In genomic region chr1:12438349-12438924, GRCh38 we compare ENCODE assay signal across 10 cellular contexts.
DNase-seq lines count a peak whose midpoint lies in the region; ATAC-seq and TF ChIP-seq lines count a peak whose summit lies in the region.
"Had no signal": no experiment of that assay in that cellular context is flagged by ENCODE, and none has a peak within 500 bp of the region (broad histone marks: within the 10 kb centered on the region; RNA-seq: fewer than 3 reads in every experiment).

No MANE protein-coding gene starts in this region.

- no peak overlapping the region for H4K91ac ChIP-seq in IMR-90 (ENCODE audit: insufficient read depth, low read depth, low read length)

- H3K4me1 ChIP-seq in IMR-90 (ENCODE audit: control insufficient read depth, insufficient read depth, low read length), result peaks cover 22% of the 10 kb centered on the region
- peaks cover 30 to 57% of the 10 kb centered on the region in 2 donors for H3K4me1 ChIP-seq in gastrocnemius medialis

- intact Hi-C loops in IMR-90 (cut with micrococcal nuclease) (no loop called here), gastrocnemius medialis (cut with DNase I; ENCODE audit: low total_unique reads) (no loop called here)

- H3K18ac ChIP-seq in IMR-90 (ENCODE audit: low read depth, low read length), result no peak overlapping the region

- DNase-seq in IMR-90, result no peak
- DNase-seq in activated effector memory CD4-positive, alpha-beta T cell treated with Interleukin-2 at 50 U/mL for 16 hours, result peak; percentile 35
- DNase-seq in gastrocnemius medialis, result no peak
- no peak for DNase-seq in iPS-NIHi11 (ENCODE audit: low spot score)
- no peak for DNase-seq in NCI-H2171 (lab: John Stamatoyannopoulos, UW)
- DNase-seq: lower lobe of right lung, NCI-H1694 treated with DMSO at 0.1 percent for 48 hours had no signal

- no peak overlapping the region for H2AFZ ChIP-seq in IMR-90 (replicated peaks; ENCODE audit: low read length, poor library complexity)

- H3K9me1 ChIP-seq in IMR-90 (ENCODE audit: insufficient read depth, low read length), result peaks cover 9% of the 10 kb centered on the region; the same call in 1 of the 2 replicates

- peaks cover 2% of the 10 kb centered on the region; the same call in 1 of the 2 replicates for H3K36me3 ChIP-seq in IMR-90 (ENCODE audit: control insufficient read depth, insufficient read depth, low read length)
- H3K36me3 ChIP-seq in gastrocnemius medialis, result no peaks in the 10 kb centered on the region
- H3K36me3 ChIP-seq: lower lobe of right lung had no signal

- H3K23ac ChIP-seq in IMR-90 (ENCODE audit: low read depth, low read length), result no peak overlapping the region

- ATAC-seq in GM18907 (IDR thresholded peaks at IDR 0.05; ENCODE audit: unreplicated experiment), result peak; percentile 31
- ATAC-seq in IMR-90 (ENCODE audit: low read depth), result no peak
- ATAC-seq in gastrocnemius medialis, result peak in 1 of 2 donors; percentile 42
- ATAC-seq in GM19324 (IDR thresholded peaks at IDR 0.05; ENCODE audit: low FRiP score, unreplicated experiment), result no peak
- ATAC-seq in GM18505 (IDR thresholded peaks at IDR 0.05; ENCODE audit: unreplicated experiment), result no peak
- ATAC-seq: lower lobe of right lung had no signal

- 100% methylated on average over 1 of the region's 7 CpGs; no CpG with 5 or more reads in 1 of the 2 experiments for WGBS in IMR-90 (ENCODE audit: extremely low coverage in 2 of 2, insufficient read length in 1 of 2), 2 experiments

- TF ChIP-seq RAD21 in IMR-90 (IDR thresholded peaks at IDR 0.05; ENCODE audit: low read length), result no peak

- H2AK5ac ChIP-seq in IMR-90 (ENCODE audit: low read depth, low read length), result no peak overlapping the region

- H3K9ac ChIP-seq in IMR-90 (ENCODE audit: low read depth, low read length), result no peak overlapping the region

- dilution Hi-C loops in IMR-90 (cut with HindIII; ENCODE audit: low sequenced_read_pairs, unreplicated experiment), result no loop called here

- H3K27me3 ChIP-seq in IMR-90 (ENCODE audit: control insufficient read depth, insufficient read depth, low read length), result no peaks in the 10 kb centered on the region
- no peaks in the 10 kb centered on the region for H3K27me3 ChIP-seq in gastrocnemius medialis

- H3K14ac ChIP-seq in IMR-90 (replicated peaks; ENCODE audit: low read depth, low read length), result no peak overlapping the region; the same call in 1 of the 2 replicates

- BruUV-seq in IMR-90 (replicated peaks; lab: Mats Ljungman, UMichigan), result no TSS peak

- H3K4me2 ChIP-seq in IMR-90 (ENCODE audit: low read depth, low read length), result no peak overlapping the region

- H3K9me3 ChIP-seq in IMR-90 (ENCODE audit: control insufficient read depth, insufficient read depth, low read length) (no peaks in the 10 kb centered on the region), gastrocnemius medialis (no peaks in the 10 kb centered on the region)
- H3K9me3 ChIP-seq: lower lobe of right lung had no signal

- no peak overlapping the region for H2BK15ac ChIP-seq in IMR-90 (ENCODE audit: low read depth, low read length)

- TF ChIP-seq CTCF in IMR-90 (conservative IDR thresholded peaks at IDR 0.05; ENCODE audit: low read depth, low read length), result no peak
- TF ChIP-seq CTCF in gastrocnemius medialis (IDR thresholded peaks at IDR 0.05 in 4 of 5, conservative IDR thresholded peaks at IDR 0.05 in 1 of 5), result no peak

- POLR2A ChIA-PET in IMR-90 (lab: Charles Lee; ENCODE audit: unreplicated experiment), result no interaction called here

- H4K8ac ChIP-seq in IMR-90 (ENCODE audit: low read depth in 2 of 2, low read length in 2 of 2), result no peak overlapping the region

- TF ChIP-seq POLR2A in IMR-90 (IDR thresholded peaks at IDR 0.05; ENCODE audit: low read depth, low read length) (no peak), gastrocnemius medialis (IDR thresholded peaks at IDR 0.05) (no peak), GM18505 (IDR thresholded peaks at IDR 0.05; ENCODE audit: borderline replicate concordance, extremely low read depth, insufficient read depth, insufficient read length) (no peak)

- H3K27ac ChIP-seq in IMR-90 (ENCODE audit: insufficient read depth, low read length) (no peak overlapping the region), gastrocnemius medialis (peak overlapping the region in 3 of 4 donors; percentile 69 to 86 (median 79))
- H3K27ac ChIP-seq: lower lobe of right lung had no signal

- in situ Hi-C loops in IMR-90 (cut with MboI; ENCODE audit: low sequenced_read_pairs), result no loop called here
- in situ Hi-C loops in gastrocnemius medialis (cut with MboI; ENCODE audit: low sequenced_read_pairs in 4 of 4), result no loop called here

- H2BK5ac ChIP-seq in IMR-90 (ENCODE audit: low read depth, low read length, poor library complexity, severe bottlenecking), result no peak overlapping the region

- 0 out of 2 replicates have a peak overlapping the region, but pooled peaks have one; percentile 25 for H3K4ac ChIP-seq in IMR-90 (ENCODE audit: low read depth, low read length)

- H3K56ac ChIP-seq in IMR-90 (ENCODE audit: extremely low read depth, insufficient read depth, low read length), result no peak overlapping the region

- H3K4me3 ChIP-seq in IMR-90 (ENCODE audit: insufficient read depth, low read depth, low read length) (no peak overlapping the region), gastrocnemius medialis (no peak overlapping the region)
- H3K4me3 ChIP-seq: lower lobe of right lung had no signal

- H2AK9ac ChIP-seq in IMR-90 (replicated peaks; ENCODE audit: low read depth, low read length, poor library complexity), result no peak overlapping the region

- peak overlapping the region; percentile 40 for H2BK20ac ChIP-seq in IMR-90 (ENCODE audit: low read depth, low read length)

- no peak overlapping the region for H4K5ac ChIP-seq in IMR-90 (ENCODE audit: low read depth, low read length)

- H2BK120ac ChIP-seq in IMR-90 (ENCODE audit: low read depth, low read length), result no peak overlapping the region

- CTCF ChIA-PET in IMR-90 (lab: Yijun Ruan, JAX), result no interaction called here

- no peaks in the 10 kb centered on the region for H4K20me1 ChIP-seq in IMR-90 (ENCODE audit: insufficient read depth, low read length)

- H3K79me1 ChIP-seq in IMR-90 (ENCODE audit: low read depth in 1 of 2, low read length in 2 of 2), result peaks cover 9 to 17% of the 10 kb centered on the region in 2 experiments; a peak in 3 of 4 replicates

TF ChIP-seq in IMR-90, 13 proteins besides CTCF, POLR2A, EP300 and RAD21:
- TF ChIP-seq CHD1 (IDR thresholded peaks at IDR 0.05; ENCODE audit: low read depth, low read length) (no peak), RCOR1 (IDR thresholded peaks at IDR 0.05; ENCODE audit: insufficient replicate concordance, low read length) (no peak), BHLHE40 (IDR thresholded peaks at IDR 0.05; ENCODE audit: low read depth, low read length) (no peak), MAZ (IDR thresholded peaks at IDR 0.05; ENCODE audit: borderline replicate concordance, low read depth, low read length) (no peak), NFE2L2 (IDR thresholded peaks at IDR 0.05; ENCODE audit: low read depth, low read length) (no peak), CEBPB (IDR thresholded peaks at IDR 0.05; ENCODE audit: low read depth, low read length) (no peak), FOS (IDR thresholded peaks at IDR 0.05; ENCODE audit: low read depth, low read length) (no peak), SMC3 (IDR thresholded peaks at IDR 0.05; ENCODE audit: low read depth, low read length) (no peak), RFX5 (IDR thresholded peaks at IDR 0.05; ENCODE audit: low read depth, low read length) (no peak), MXI1 (IDR thresholded peaks at IDR 0.05; ENCODE audit: borderline replicate concordance, low read depth, low read length) (no peak), MAFK (IDR thresholded peaks at IDR 0.05; ENCODE audit: low read depth, low read length) (no peak)
- TF ChIP-seq, protein P1, sequence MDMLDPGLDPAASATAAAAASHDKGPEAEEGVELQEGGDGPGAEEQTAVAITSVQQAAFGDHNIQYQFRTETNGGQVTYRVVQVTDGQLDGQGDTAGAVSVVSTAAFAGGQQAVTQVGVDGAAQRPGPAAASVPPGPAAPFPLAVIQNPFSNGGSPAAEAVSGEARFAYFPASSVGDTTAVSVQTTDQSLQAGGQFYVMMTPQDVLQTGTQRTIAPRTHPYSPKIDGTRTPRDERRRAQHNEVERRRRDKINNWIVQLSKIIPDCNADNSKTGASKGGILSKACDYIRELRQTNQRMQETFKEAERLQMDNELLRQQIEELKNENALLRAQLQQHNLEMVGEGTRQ (IDR thresholded peaks at IDR 0.05; ENCODE audit: low read depth, low read length), result no peak
- TF ChIP-seq, protein P2, sequence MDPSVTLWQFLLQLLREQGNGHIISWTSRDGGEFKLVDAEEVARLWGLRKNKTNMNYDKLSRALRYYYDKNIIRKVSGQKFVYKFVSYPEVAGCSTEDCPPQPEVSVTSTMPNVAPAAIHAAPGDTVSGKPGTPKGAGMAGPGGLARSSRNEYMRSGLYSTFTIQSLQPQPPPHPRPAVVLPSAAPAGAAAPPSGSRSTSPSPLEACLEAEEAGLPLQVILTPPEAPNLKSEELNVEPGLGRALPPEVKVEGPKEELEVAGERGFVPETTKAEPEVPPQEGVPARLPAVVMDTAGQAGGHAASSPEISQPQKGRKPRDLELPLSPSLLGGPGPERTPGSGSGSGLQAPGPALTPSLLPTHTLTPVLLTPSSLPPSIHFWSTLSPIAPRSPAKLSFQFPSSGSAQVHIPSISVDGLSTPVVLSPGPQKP (IDR thresholded peaks at IDR 0.05; ENCODE audit: borderline replicate concordance, low read depth, low read length), result no peak
TF ChIP-seq in IMR-90: peak in this region for 0.
